In genomic region chr12:56223571-56224101, GRCh38 we compare ENCODE assay signal across 9 cellular contexts. TPM values are rescaled to one million over a fixed set of nuclear protein-coding genes. Genes with fewer than 3 reads are reported as not detected.
DNase-seq lines count a peak whose midpoint lies in the region; ATAC-seq, FAIRE-seq and TF ChIP-seq lines count a peak whose summit lies in the region.
"Had no signal": no experiment of that assay in that cellular context is flagged by ENCODE, and none has a peak within 500 bp of the region (broad histone marks: within the 10 kb centered on the region; RNA-seq: fewer than 3 reads in every experiment).

No MANE protein-coding gene starts in this region.

- no peaks in the 10 kb centered on the region for H3K27me3 Mint-ChIP-seq in activated naive CD4-positive, alpha-beta T cell treated with anti-CD3 and anti-CD28 coated beads for 36 hours (ENCODE audit: low read depth)
- no peaks in the 10 kb centered on the region for H3K27me3 Mint-ChIP-seq in astrocyte (ENCODE audit: low read depth, unreplicated experiment)

- CTCF ChIA-PET in activated naive CD4-positive, alpha-beta T cell treated with anti-CD3 and anti-CD28 coated beads for 36 hours (lab: Charles Lee): interaction anchor here (0.6 to 3.9 kb wide), 6 partner anchors 17 to 395 kb away, joined by 3 to 40 read pairs (median 20); partner anchors contain the start of genes ESYT1 and ZC3H10

- H3K27me3 ChIP-seq in astrocyte (ENCODE audit: insufficient read depth, low read length) (no peaks in the 10 kb centered on the region), lung (ENCODE audit: control insufficient read depth, insufficient read depth) (no peaks in the 10 kb centered on the region), upper lobe of left lung (no peaks in the 10 kb centered on the region)

- H3K4me1 Mint-ChIP-seq in activated naive CD4-positive, alpha-beta T cell treated with anti-CD3 and anti-CD28 coated beads for 36 hours (ENCODE audit: low read depth): peaks cover 37% of the 10 kb centered on the region
- H3K4me1 Mint-ChIP-seq in astrocyte (ENCODE audit: low read depth, unreplicated experiment): peaks cover 12% of the 10 kb centered on the region

- no peak for TF ChIP-seq EP300 in upper lobe of left lung (IDR thresholded peaks at IDR 0.05)

- no peaks in the 10 kb centered on the region for H4K20me1 ChIP-seq in astrocyte (ENCODE audit: insufficient read depth, low read length)

- no peak for FAIRE-seq in astrocyte (lab: Jason Lieb, UNC)

- H3K27ac ChIP-seq in astrocyte (ENCODE audit: low read depth, low read length) (peak overlapping the region; percentile 42), lung (ENCODE audit: low read depth in 1 of 2, low read length in 1 of 2) (peak overlapping the region; percentile 21 to 85), upper lobe of left lung (peak overlapping the region; percentile 74 to 100 (median 90))

- H3K79me2 ChIP-seq in astrocyte (ENCODE audit: insufficient read depth, low read length): peaks cover 28% of the 10 kb centered on the region

- H3K9me3 Mint-ChIP-seq in activated naive CD4-positive, alpha-beta T cell treated with anti-CD3 and anti-CD28 coated beads for 36 hours: no peaks in the 10 kb centered on the region
- H3K9me3 Mint-ChIP-seq in activated naive CD4-positive, alpha-beta T cell treated with anti-CD3 and anti-CD28 coated beads, Interleukin-2, amount 50 U/mL, for 72 hours: no peaks in the 10 kb centered on the region
- no peaks in the 10 kb centered on the region for H3K9me3 Mint-ChIP-seq in astrocyte (ENCODE audit: unreplicated experiment)

- H3K4me3 ChIP-seq in astrocyte (ENCODE audit: insufficient read depth, low read depth, low read length) (peak overlapping the region; percentile 74), lung (no peak overlapping the region), upper lobe of left lung (peak overlapping the region in 3 of 4 donors; percentile 58 to 65 (median 62))

- TF ChIP-seq CTCF in astrocyte (IDR thresholded peaks at IDR 0.05; ENCODE audit: insufficient read depth, low read depth, low read length): no peak
- no peak for TF ChIP-seq CTCF in lung (IDR thresholded peaks at IDR 0.05; ENCODE audit: control extremely low read depth, extremely low read depth)
- TF ChIP-seq CTCF in upper lobe of left lung (IDR thresholded peaks at IDR 0.05): no peak

- H3K36me3 Mint-ChIP-seq in activated naive CD4-positive, alpha-beta T cell treated with anti-CD3 and anti-CD28 coated beads for 36 hours (ENCODE audit: low read depth): peaks cover 12% of the 10 kb centered on the region
- H3K36me3 Mint-ChIP-seq in activated naive CD4-positive, alpha-beta T cell treated with anti-CD3 and anti-CD28 coated beads, Interleukin-2, amount 50 U/mL, for 72 hours: peaks cover 12 to 13% of the 10 kb centered on the region in 2 donors
- H3K36me3 Mint-ChIP-seq in astrocyte (ENCODE audit: low read depth, unreplicated experiment): peaks cover 2% of the 10 kb centered on the region

- H3K36me3 ChIP-seq in astrocyte (ENCODE audit: insufficient read depth, low read length) (peaks cover 3% of the 10 kb centered on the region), lung (ENCODE audit: control insufficient read depth in 2 of 2, insufficient read depth in 2 of 2, low read length in 2 of 2) (no peaks in the 10 kb centered on the region), upper lobe of left lung (peaks cover 0 to 7% (median 0%) of the 10 kb centered on the region in 4 donors)

- peak overlapping the region; percentile 99 for H3K4me3 Mint-ChIP-seq in activated naive CD4-positive, alpha-beta T cell treated with anti-CD3 and anti-CD28 coated beads for 36 hours
- peak overlapping the region; percentile 42 for H3K4me3 Mint-ChIP-seq in astrocyte (ENCODE audit: unreplicated experiment)

- H2AFZ ChIP-seq in astrocyte (ENCODE audit: low read depth, low read length): peak overlapping the region; percentile 70

- H3K4me1 ChIP-seq in astrocyte (ENCODE audit: insufficient read depth, low read length) (peaks cover 19% of the 10 kb centered on the region), lung (ENCODE audit: control insufficient read depth in 2 of 2, insufficient read depth in 2 of 2, low read length in 2 of 2) (peaks cover 4 to 13% of the 10 kb centered on the region in 2 donors), upper lobe of left lung (peaks cover 37 to 52% (median 41%) of the 10 kb centered on the region in 4 donors)

- no peak for DNase-seq in activated naive CD4-positive, alpha-beta T cell treated with anti-CD3 and anti-CD28 coated beads for 36 hours
- DNase-seq in activated naive CD4-positive, alpha-beta T cell treated with anti-CD3 and anti-CD28 coated beads, Interleukin-2, amount 50 U/mL, for 72 hours (ENCODE audit: low spot score in 2 of 2): no peak
- DNase-seq in astrocyte (ENCODE audit: low read depth) (no peak), lung (ENCODE audit: low spot score) (no peak), upper lobe of left lung (no peak), NCI-H2196 (lab: John Stamatoyannopoulos, UW; ENCODE audit: unreplicated experiment) (no peak), NOMO-1 treated with DMSO at 0.1 percent for 48 hours (lab: John Stamatoyannopoulos, UW; ENCODE audit: unreplicated experiment) (no peak)
- DNase-seq in stimulated activated naive CD4-positive, alpha-beta T cell treated with Interleukin-2 at 50 U/mL for 16 hours (lab: John Stamatoyannopoulos, UW): no peak

- no peak for ATAC-seq in activated naive CD4-positive, alpha-beta T cell treated with anti-CD3 and anti-CD28 coated beads, Interleukin-2, amount 50 U/mL, for 72 hours
- ATAC-seq in lung (ENCODE audit: insufficient read depth, low FRiP score): no peak
- no peak for ATAC-seq in upper lobe of left lung (ENCODE audit: low FRiP score in 2 of 2)

- no peaks in the 10 kb centered on the region for H3K9me3 ChIP-seq in astrocyte (ENCODE audit: insufficient read depth, low read depth, low read length)
- no peaks in the 10 kb centered on the region for H3K9me3 ChIP-seq in lung (ENCODE audit: control insufficient read depth in 2 of 2, insufficient read depth in 1 of 2, low read length in 1 of 2)
- no peaks in the 10 kb centered on the region for H3K9me3 ChIP-seq in upper lobe of left lung

- H3K9ac ChIP-seq in astrocyte (ENCODE audit: low read length): peak overlapping the region; percentile 59

- H3K27ac Mint-ChIP-seq in activated naive CD4-positive, alpha-beta T cell treated with anti-CD3 and anti-CD28 coated beads for 36 hours: peak overlapping the region; percentile 93
- peak overlapping the region in 1 of 2 donors; percentile 87 for H3K27ac Mint-ChIP-seq in activated naive CD4-positive, alpha-beta T cell treated with anti-CD3 and anti-CD28 coated beads, Interleukin-2, amount 50 U/mL, for 72 hours
- peak overlapping the region; percentile 84 for H3K27ac Mint-ChIP-seq in astrocyte (ENCODE audit: unreplicated experiment)

- peak overlapping the region; percentile 91 for H3K4me2 ChIP-seq in astrocyte (ENCODE audit: low read length)

- whole genome bisulfite sequencing in lung, 2 donors: 14 to 25% methylated on average over 15 of the region's 15 CpGs
- 25 to 32% methylated on average over 15 of the region's 15 CpGs for WGBS in upper lobe of left lung, 2 donors

- intact Hi-C loops in activated naive CD4-positive, alpha-beta T cell treated with anti-CD3 and anti-CD28 coated beads for 36 hours (cut with micrococcal nuclease): loop anchor here (1.0 to 5.0 kb wide), 17 partner anchors 17 to 502 kb away; partner anchors contain the start of genes ANKRD52, CS, IL23A and MYL6B

- TF ChIP-seq POLR2A in upper lobe of left lung (IDR thresholded peaks at IDR 0.05): no peak

RNA-seq across cellular contexts. Expression of gene NABP2, which starts 0.5 kb away (rescaled TPM):
- total RNA-seq in activated naive CD4-positive, alpha-beta T cell treated with anti-CD3 and anti-CD28 coated beads for 36 hours: 10 to 100 TPM; 57.4 to 59.0 TPM
- total RNA-seq in activated naive CD4-positive, alpha-beta T cell treated with anti-CD3 and anti-CD28 coated beads, Interleukin-2, amount 50 U/mL, for 72 hours: 10 to 100 TPM; 60.7 to 90.5 TPM
- total RNA-seq in astrocyte (29.1 and 29.9 TPM in 2 replicates), lung (10 to 100 TPM; 11.3 to 31.4 TPM), upper lobe of left lung (10 to 100 TPM in 4 of 6 donors, 1 to 10 TPM in 2; 4.2 to 23.1 (median 17.6) TPM)
- polyA plus RNA-seq in lung: 10 to 100 TPM; 22.1 to 23.8 TPM

RNA-seq across cellular contexts. Expression of gene RNF41, which starts 1.9 kb away (rescaled TPM):
- total RNA-seq in activated naive CD4-positive, alpha-beta T cell treated with anti-CD3 and anti-CD28 coated beads for 36 hours: 10 to 100 TPM; 26.0 TPM
- 10 to 100 TPM; 33.4 to 39.0 TPM for total RNA-seq in activated naive CD4-positive, alpha-beta T cell treated with anti-CD3 and anti-CD28 coated beads, Interleukin-2, amount 50 U/mL, for 72 hours
- total RNA-seq in astrocyte (85.8 and 85.9 TPM in 2 replicates), lung (10 to 100 TPM; 49.5 to 54.6 TPM), upper lobe of left lung (10 to 100 TPM; 38.8 to 94.3 (median 62.1) TPM)
- polyA plus RNA-seq in lung: 10 to 100 TPM; 18.1 to 40.6 TPM

RNA-seq across cellular contexts. Expression of gene SLC39A5, which starts 6.2 kb away (rescaled TPM):
- total RNA-seq in activated naive CD4-positive, alpha-beta T cell treated with anti-CD3 and anti-CD28 coated beads for 36 hours: 1 to 10 TPM in 1 of 2 experiments, under 1 TPM in 1; 0.98 to 1.8 TPM
- 1 to 10 TPM in 1 of 2 donors, under 1 TPM in 1; 0.51 to 2.0 TPM for total RNA-seq in activated naive CD4-positive, alpha-beta T cell treated with anti-CD3 and anti-CD28 coated beads, Interleukin-2, amount 50 U/mL, for 72 hours
- total RNA-seq in astrocyte (0.39 TPM in 1 of 2 replicates, not detected in the other), lung (1 to 10 TPM in 1 of 2 donors, under 1 TPM in 1; 0.71 to 1.1 TPM), upper lobe of left lung (1 to 10 TPM in 2 of 6 donors, under 1 TPM in 1, not detected in 3; 0.37 to 1.2 (median 1.1) TPM)
- under 1 TPM; 0.13 to 0.20 TPM for polyA plus RNA-seq in lung
- total RNA-seq: glomerular endothelial cell had no signal

RNA-seq across cellular contexts. Expression of gene SMARCC2, which starts 34.4 kb away (rescaled TPM):
- 10 to 100 TPM; 75.8 to 79.0 TPM for total RNA-seq in activated naive CD4-positive, alpha-beta T cell treated with anti-CD3 and anti-CD28 coated beads for 36 hours
- total RNA-seq in activated naive CD4-positive, alpha-beta T cell treated with anti-CD3 and anti-CD28 coated beads, Interleukin-2, amount 50 U/mL, for 72 hours: 100 to 1,000 TPM; 101 to 123 TPM
- total RNA-seq in astrocyte: 57.5 and 57.6 TPM in 2 replicates
- 10 to 100 TPM; 66.5 to 97.5 TPM for total RNA-seq in lung
- polyA plus RNA-seq in lung: 10 to 100 TPM; 23.9 to 29.0 TPM
- 100 to 1,000 TPM in 2 of 6 donors, 10 to 100 TPM in 4; 71.4 to 258 (median 93.9) TPM for total RNA-seq in upper lobe of left lung

RNA-seq across cellular contexts. Expression of gene ANKRD52, which starts 34.5 kb away (rescaled TPM):
- total RNA-seq in activated naive CD4-positive, alpha-beta T cell treated with anti-CD3 and anti-CD28 coated beads for 36 hours: 10 to 100 TPM; 23.6 to 25.6 TPM
- total RNA-seq in activated naive CD4-positive, alpha-beta T cell treated with anti-CD3 and anti-CD28 coated beads, Interleukin-2, amount 50 U/mL, for 72 hours: 10 to 100 TPM; 26.4 to 35.8 TPM
- total RNA-seq in astrocyte (98.4 and 105 TPM in 2 replicates), lung (10 to 100 TPM; 25.9 to 38.1 TPM), upper lobe of left lung (10 to 100 TPM; 17.6 to 48.2 (median 28.8) TPM)
- polyA plus RNA-seq in lung: 1 to 10 TPM; 9.2 to 9.9 TPM
